ENCODE assay signal across 1 cellular context in genomic region chr13:79799049-79799448, GRCh38.
TF ChIP-seq lines count a peak whose summit lies in the region.

No MANE protein-coding gene starts in this region.

TF ChIP-seq in H1, 55 proteins besides CTCF, POLR2A, EP300 and RAD21:
- TF ChIP-seq BRCA1 (IDR thresholded peaks at IDR 0.05; ENCODE audit: low read depth, low read length) (no peak), CHD1 (IDR thresholded peaks at IDR 0.05; ENCODE audit: low read depth, low read length) (no peak), BACH1 (IDR thresholded peaks at IDR 0.05; ENCODE audit: low read length) (no peak), RXRA (IDR thresholded peaks at IDR 0.05; ENCODE audit: insufficient read depth, low read depth, low read length) (no peak), JUN (IDR thresholded peaks at IDR 0.05; ENCODE audit: low read depth, low read length) (no peak), MAFK (IDR thresholded peaks at IDR 0.05; ENCODE audit: low read depth, low read length) (no peak), KDM5A (IDR thresholded peaks at IDR 0.05; ENCODE audit: low read length) (no peak), RBBP5 (IDR thresholded peaks at IDR 0.05; ENCODE audit: borderline replicate concordance, low read depth, low read length) (no peak)
